In genomic region chr3:139123377-139124095, GRCh38 we compare ENCODE assay signal across 23 cellular contexts.
DNase-seq lines count a peak whose midpoint lies in the region; ATAC-seq and TF ChIP-seq lines count a peak whose summit lies in the region.
"Had no signal": no experiment of that assay in that cellular context is flagged by ENCODE, and none has a peak within 500 bp of the region (broad histone marks: within the 10 kb centered on the region; RNA-seq: fewer than 3 reads in every experiment).

No MANE protein-coding gene starts in this region.

- H3K27me3 ChIP-seq in adipocyte (replicated peaks; ENCODE audit: control insufficient read depth, insufficient read depth, low read length) (peaks cover 14% of the 10 kb centered on the region), gastroesophageal sphincter (no peaks in the 10 kb centered on the region)
- H3K27me3 ChIP-seq: breast epithelium, pancreas, upper lobe of left lung had no signal

- H3K27ac ChIP-seq in gastroesophageal sphincter, result no peak overlapping the region
- H3K27ac ChIP-seq: breast epithelium, upper lobe of left lung had no signal

- H3K4me1 ChIP-seq in adipocyte (ENCODE audit: control insufficient read depth, insufficient read depth, low read length) (peaks cover 33% of the 10 kb centered on the region), gastroesophageal sphincter (no peaks in the 10 kb centered on the region)
- H3K4me1 ChIP-seq: breast epithelium had no signal

- 64 to 100% methylated on average over 1 to 7 of the region's 10 CpGs for WGBS in gastroesophageal sphincter (ENCODE audit: low coverage in 1 of 2), 2 donors

- peak; percentile 86 for DNase-seq in DMS 273 (lab: John Stamatoyannopoulos, UW; ENCODE audit: unreplicated experiment)
- peak; percentile 88 for DNase-seq in NB4 (ENCODE audit: low read depth)
- peak; percentile 59 for DNase-seq in adipocyte (ENCODE audit: low read depth)
- peak; percentile 28 for DNase-seq in islet precursor cell
- no peak for DNase-seq in NCI-H526 (lab: John Stamatoyannopoulos, UW)
- DNase-seq: activated naive CD8-positive, alpha-beta T cell treated with anti-CD3 and anti-CD28 coated beads, Interleukin-2, amount 10 ng/mL, durations not matched to agents 7 days and 5 days; activated T-cell treated with anti-CD3 and anti-CD28 coated beads, Interleukin-2, amount 50 U/mL, for 72 hours; dermis blood vessel endothelial cell; naive thymus-derived CD4-positive, alpha-beta T cell; NCI-H2227 treated with DMSO at 0.1 percent for 48 hours; pancreas; SHP77; stimulated activated CD4-positive, alpha-beta T cell treated with anti-CD3 and anti-CD28 coated beads, Interleukin-2, amount 100 ng/mL, for 24 hours; stimulated activated naive CD8-positive, alpha-beta T cell treated with anti-CD3 and anti-CD28 coated beads, Interleukin-15, amount 100 ng/mL, for 72 hours; T-helper 1 cell; upper lobe of left lung had no signal

- ATAC-seq in GM18868 (IDR thresholded peaks at IDR 0.05; ENCODE audit: unreplicated experiment) (no peak), gastroesophageal sphincter (no peak)
- ATAC-seq: activated CD8-positive, alpha-beta T cell treated with anti-CD3 and anti-CD28 coated beads, Interleukin-2, amount 10 ng/mL, durations not matched to agents 7 days and 5 days; activated T-cell treated with anti-CD3 and anti-CD28 coated beads, Interleukin-2, amount 50 U/mL, for 72 hours; esophagus mucosa; GM12878; naive thymus-derived CD4-positive, alpha-beta T cell; pancreas; sciatic nerve; stimulated activated naive CD8-positive, alpha-beta T cell treated with anti-CD3 and anti-CD28 coated beads, Interleukin-15, amount 100 ng/mL, for 72 hours had no signal

- TF ChIP-seq POLR2A in NB4 (IDR thresholded peaks at IDR 0.05; ENCODE audit: extremely low read depth, insufficient read length) (no peak), gastroesophageal sphincter (IDR thresholded peaks at IDR 0.05) (no peak)

- H3K9me3 ChIP-seq in adipocyte (ENCODE audit: control insufficient read depth, low read length) (no peaks in the 10 kb centered on the region), gastroesophageal sphincter (no peaks in the 10 kb centered on the region)
- H3K9me3 ChIP-seq: breast epithelium, pancreas, upper lobe of left lung had no signal

- no peak for TF ChIP-seq EP300 in gastroesophageal sphincter (IDR thresholded peaks at IDR 0.05)

- H3K36me3 ChIP-seq in adipocyte (ENCODE audit: control insufficient read depth, insufficient read depth, low read length, severe bottlenecking) (no peaks in the 10 kb centered on the region), gastroesophageal sphincter (no peaks in the 10 kb centered on the region)
- H3K36me3 ChIP-seq: breast epithelium, pancreas, upper lobe of left lung had no signal

- peak overlapping the region; percentile 13 for H3K4me3 ChIP-seq in NB4 (ENCODE audit: low read depth, low read length)
- no peak overlapping the region for H3K4me3 ChIP-seq in adipocyte (ENCODE audit: low read length)
- no peak overlapping the region for H3K4me3 ChIP-seq in gastroesophageal sphincter
- H3K4me3 ChIP-seq: breast epithelium, GM12878, pancreas, upper lobe of left lung had no signal

- no peak for TF ChIP-seq CTCF in NB4 (IDR thresholded peaks at IDR 0.05; ENCODE audit: low read depth, low read length)
- no peak for TF ChIP-seq CTCF in gastroesophageal sphincter (IDR thresholded peaks at IDR 0.05)

- H3K9ac ChIP-seq in adipocyte (ENCODE audit: low read length), result no peak overlapping the region

Comparison
In these comparisons a context has a peak if more than half of its experiments do, and no peak if none do; other contexts are left out.
1. DNase-seq: peak in DMS 273 (single experiment), NB4 (single experiment), adipocyte (single experiment) and islet precursor cell (single experiment); none in NCI-H526 (0 of 2).